Comparison of ENCODE assay signal across 34 cellular contexts in genomic region chr5:143312822-143313221, GRCh38.
A peak's percentile ranks its signal among the peaks of the same experiment; 100 is the strongest.
DNase-seq lines count a peak whose midpoint lies in the region; ATAC-seq, FAIRE-seq and TF ChIP-seq lines count a peak whose summit lies in the region.
"Had no signal": no experiment of that assay in that cellular context is flagged by ENCODE, and none has a peak within 500 bp of the region (broad histone marks: within the 10 kb centered on the region; RNA-seq: fewer than 3 reads in every experiment).

No MANE protein-coding gene starts in this region.

- H3K4me1 Mint-ChIP-seq in natural killer cell (peaks cover 42 to 49% of the 10 kb centered on the region in 2 donors), astrocyte (ENCODE audit: low read depth, unreplicated experiment) (peaks cover 45% of the 10 kb centered on the region)
- H3K4me1 Mint-ChIP-seq in natural killer cell treated with Interleukin-12 subunit alpha and Interleukin-12 subunit beta and Interleukin-15 and Interleukin-18, amount 100 ng/mL, for 72 hours (ENCODE audit: low read depth in 2 of 2) = peaks cover 51 to 59% of the 10 kb centered on the region in 2 donors
- H3K4me1 Mint-ChIP-seq: nephron progenitor cell had no signal

- H3K27ac Mint-ChIP-seq in natural killer cell (peak overlapping the region; percentile 66 to 80), astrocyte (ENCODE audit: unreplicated experiment) (no peak overlapping the region)
- peak overlapping the region in 1 of 2 donors; percentile 60 for H3K27ac Mint-ChIP-seq in natural killer cell treated with Interleukin-12 subunit alpha and Interleukin-12 subunit beta and Interleukin-15 and Interleukin-18, amount 100 ng/mL, for 72 hours
- H3K27ac Mint-ChIP-seq: activated CD8-positive, alpha-beta memory T cell treated with anti-CD3 and anti-CD28 coated beads, Interleukin-2, amount 10 ng/mL, durations not matched to agents 7 days and 5 days; dendritic cell treated with granulocyte-macrophage colony-stimulating factor and Interleukin-4, amounts not matched to agents 40 ng/mL and 50 ng/mL, for 4 days; nephron progenitor cell had no signal

- H3K9me3 Mint-ChIP-seq in natural killer cell (no peaks in the 10 kb centered on the region), astrocyte (ENCODE audit: unreplicated experiment) (no peaks in the 10 kb centered on the region)
- H3K9me3 Mint-ChIP-seq in natural killer cell treated with Interleukin-12 subunit alpha and Interleukin-12 subunit beta and Interleukin-15 and Interleukin-18, amount 100 ng/mL, for 72 hours = no peaks in the 10 kb centered on the region
- H3K9me3 Mint-ChIP-seq: activated T-cell treated with anti-CD3 and anti-CD28 coated beads, Interleukin-2, amount 50 U/mL, for 72 hours; dendritic cell treated with granulocyte-macrophage colony-stimulating factor and Interleukin-4, amounts not matched to agents 40 ng/mL and 50 ng/mL, for 4 days; nephron progenitor cell had no signal

- no peak for TF ChIP-seq CTCF in natural killer cell (IDR thresholded peaks at IDR 0.05)
- TF ChIP-seq CTCF in astrocyte (IDR thresholded peaks at IDR 0.05; ENCODE audit: insufficient read depth, low read depth, low read length) = no peak

- no peaks in the 10 kb centered on the region for H3K27me3 Mint-ChIP-seq in natural killer cell (ENCODE audit: low read depth in 2 of 2)
- no peaks in the 10 kb centered on the region for H3K27me3 Mint-ChIP-seq in natural killer cell treated with Interleukin-12 subunit alpha and Interleukin-12 subunit beta and Interleukin-15 and Interleukin-18, amount 100 ng/mL, for 72 hours
- H3K27me3 Mint-ChIP-seq in astrocyte (ENCODE audit: low read depth, unreplicated experiment) = no peaks in the 10 kb centered on the region
- H3K27me3 Mint-ChIP-seq: activated CD8-positive, alpha-beta memory T cell treated with anti-CD3 and anti-CD28 coated beads, Interleukin-2, amount 10 ng/mL, durations not matched to agents 7 days and 5 days; dendritic cell treated with granulocyte-macrophage colony-stimulating factor and Interleukin-4, amounts not matched to agents 40 ng/mL and 50 ng/mL, for 4 days; stimulated activated naive CD8-positive, alpha-beta T cell treated with anti-CD3 and anti-CD28 coated beads, Interleukin-15, amount 100 ng/mL, for 72 hours had no signal

- H3K79me2 ChIP-seq in astrocyte (ENCODE audit: insufficient read depth, low read length) = peaks cover 34% of the 10 kb centered on the region

- H3K9ac ChIP-seq in astrocyte (ENCODE audit: low read length) (no peak overlapping the region), subcutaneous abdominal adipose tissue (ENCODE audit: low read length in 5 of 5) (no peak overlapping the region)

- intact Hi-C loops in natural killer cell (cut with micrococcal nuclease) = no loop called here

- H3K9me3 ChIP-seq in astrocyte (ENCODE audit: insufficient read depth, low read depth, low read length) (no peaks in the 10 kb centered on the region), subcutaneous abdominal adipose tissue (ENCODE audit: control insufficient read depth in 5 of 5, low read length in 5 of 5) (no peaks in the 10 kb centered on the region)
- H3K9me3 ChIP-seq: gastroesophageal sphincter, lower lobe of right lung, MG63, mucosa of descending colon, ovary, thyroid gland, vagina had no signal

- no peak overlapping the region for H3K4me2 ChIP-seq in astrocyte (ENCODE audit: low read length)

- peaks cover 22% of the 10 kb centered on the region for H3K36me3 Mint-ChIP-seq in natural killer cell
- H3K36me3 Mint-ChIP-seq in natural killer cell treated with Interleukin-12 subunit alpha and Interleukin-12 subunit beta and Interleukin-15 and Interleukin-18, amount 100 ng/mL, for 72 hours = peaks cover 42% of the 10 kb centered on the region
- peaks cover 13% of the 10 kb centered on the region for H3K36me3 Mint-ChIP-seq in astrocyte (ENCODE audit: low read depth, unreplicated experiment)

- H2AFZ ChIP-seq in astrocyte (ENCODE audit: low read depth, low read length) = no peak overlapping the region

- H3K4me1 ChIP-seq in astrocyte (ENCODE audit: insufficient read depth, low read length) = peaks cover 36% of the 10 kb centered on the region
- peaks cover 2 to 54% (median 39%) of the 10 kb centered on the region in 5 donors for H3K4me1 ChIP-seq in subcutaneous abdominal adipose tissue (ENCODE audit: control insufficient read depth in 5 of 5, insufficient read depth in 5 of 5, low read length in 5 of 5)

- no peak for ATAC-seq in natural killer cell
- ATAC-seq in natural killer cell treated with Interleukin-12 subunit alpha and Interleukin-12 subunit beta and Interleukin-15 and Interleukin-18, amount 100 ng/mL, for 72 hours = no peak
- no peak for ATAC-seq in HG03565 (IDR thresholded peaks at IDR 0.05; ENCODE audit: unreplicated experiment)
- ATAC-seq: activated CD8-positive, alpha-beta memory T cell treated with anti-CD3 and anti-CD28 coated beads, Interleukin-2, amount 10 ng/mL, durations not matched to agents 7 days and 5 days; activated T-cell treated with anti-CD3 and anti-CD28 coated beads, Interleukin-2, amount 50 U/mL, for 72 hours; gastroesophageal sphincter; HCT116; lower lobe of right lung; mucosa of descending colon had no signal

- H3K4me3 ChIP-seq in astrocyte (ENCODE audit: insufficient read depth, low read depth, low read length) = no peak overlapping the region
- H3K4me3 ChIP-seq in subcutaneous abdominal adipose tissue (ENCODE audit: low read depth in 1 of 5, low read length in 5 of 5) = no peak overlapping the region
- H3K4me3 ChIP-seq: gastroesophageal sphincter, lower lobe of right lung, MG63, mucosa of descending colon, ovary, thyroid gland, vagina had no signal

- no peaks in the 10 kb centered on the region for H4K20me1 ChIP-seq in astrocyte (ENCODE audit: insufficient read depth, low read length)

- H3K27ac ChIP-seq in astrocyte (ENCODE audit: low read depth, low read length) (peak overlapping the region; percentile 62), subcutaneous abdominal adipose tissue (ENCODE audit: low read depth, low read length) (peak overlapping the region; percentile 76)
- H3K27ac ChIP-seq: lower lobe of right lung, ovary, thyroid gland, vagina had no signal

- DNase-seq in natural killer cell (no peak), astrocyte (ENCODE audit: low read depth) (no peak), DMS153 treated with DMSO at 0.1 percent for 48 hours (lab: John Stamatoyannopoulos, UW; ENCODE audit: unreplicated experiment) (no peak), NCI-H510A (lab: John Stamatoyannopoulos, UW) (no peak)
- no peak for DNase-seq in natural killer cell treated with Interleukin-12 subunit alpha and Interleukin-12 subunit beta and Interleukin-15 and Interleukin-18, amount 100 ng/mL, for 72 hours (ENCODE audit: low spot score)
- DNase-seq: activated CD4-positive, alpha-beta T cell treated with anti-CD3 and anti-CD28 coated beads, Interleukin-2, amount 50 U/mL, for 4 hours; activated CD8-positive, alpha-beta memory T cell treated with anti-CD3 and anti-CD28 coated beads, Interleukin-2, amount 10 ng/mL, durations not matched to agents 7 days and 5 days; activated naive CD4-positive, alpha-beta T cell treated with Interleukin-2 at 50 U/mL for 16 hours; activated T-cell treated with anti-CD3 and anti-CD28 coated beads, Interleukin-2, amount 50 U/mL, for 72 hours; DMS79; GDM1; KBM-7; lower lobe of right lung; MG63; mucosa of descending colon; NCI-H1105; NCI-H187; NCI-H2171; NCI-H510A treated with DMSO at 0.1 percent for 48 hours; nephron progenitor cell; NK-92 treated with Interleukin-12 subunit alpha and Interleukin-12 subunit beta, amount 100 ng/mL, for 24 hours; ovary; SHP77; small intestine; stimulated activated CD4-positive, alpha-beta T cell treated with anti-CD3 and anti-CD28 coated beads, Interleukin-1b, Interleukin-23, amount 100 ng/mL, for 48 hours; stimulated activated naive CD8-positive, alpha-beta T cell treated with anti-CD3 and anti-CD28 coated beads, Interleukin-15, amount 100 ng/mL, for 72 hours; thyroid gland had no signal

- H3K27me3 ChIP-seq in astrocyte (ENCODE audit: insufficient read depth, low read length) = no peaks in the 10 kb centered on the region
- H3K27me3 ChIP-seq in subcutaneous abdominal adipose tissue (ENCODE audit: control insufficient read depth in 5 of 5, insufficient read depth in 4 of 5, low read length in 5 of 5) = no peaks in the 10 kb centered on the region
- H3K27me3 ChIP-seq: gastroesophageal sphincter, MG63, ovary, thyroid gland, vagina had no signal

- FAIRE-seq in astrocyte (lab: Jason Lieb, UNC) = no peak
- FAIRE-seq in islet of Langerhans (lab: Jason Lieb, UNC) = peak; percentile 70
- FAIRE-seq: small intestine had no signal

- H3K36me3 ChIP-seq in astrocyte (ENCODE audit: insufficient read depth, low read length) (peaks cover 6% of the 10 kb centered on the region), subcutaneous abdominal adipose tissue (ENCODE audit: control insufficient read depth in 5 of 5, insufficient read depth in 5 of 5, low read length in 5 of 5) (peaks cover 30 to 50% (median 33%) of the 10 kb centered on the region in 5 donors)
- H3K36me3 ChIP-seq: ovary had no signal

- H3K4me3 Mint-ChIP-seq in natural killer cell (no peak overlapping the region), astrocyte (ENCODE audit: unreplicated experiment) (no peak overlapping the region)
- no peak overlapping the region for H3K4me3 Mint-ChIP-seq in natural killer cell treated with Interleukin-12 subunit alpha and Interleukin-12 subunit beta and Interleukin-15 and Interleukin-18, amount 100 ng/mL, for 72 hours
- H3K4me3 Mint-ChIP-seq: activated CD8-positive, alpha-beta memory T cell treated with anti-CD3 and anti-CD28 coated beads, Interleukin-2, amount 10 ng/mL, durations not matched to agents 7 days and 5 days; activated T-cell treated with anti-CD3 and anti-CD28 coated beads, Interleukin-2, amount 50 U/mL, for 72 hours; dendritic cell treated with granulocyte-macrophage colony-stimulating factor and Interleukin-4, amounts not matched to agents 40 ng/mL and 50 ng/mL, for 4 days; nephron progenitor cell; stimulated activated naive CD8-positive, alpha-beta T cell treated with anti-CD3 and anti-CD28 coated beads, Interleukin-15, amount 100 ng/mL, for 72 hours had no signal
